25 cellular contexts compared by ENCODE assay signal in genomic region chr12:122844366-122844971, GRCh38. TPM values are rescaled to one million over a fixed set of nuclear protein-coding genes. Genes with fewer than 3 reads are reported as not detected.
DNase-seq lines count a peak whose midpoint lies in the region; ATAC-seq and TF ChIP-seq lines count a peak whose summit lies in the region.
"Had no signal": no experiment of that assay in that cellular context is flagged by ENCODE, and none has a peak within 500 bp of the region (broad histone marks: within the 10 kb centered on the region; RNA-seq: fewer than 3 reads in every experiment).

No MANE protein-coding gene starts in this region.

- H3K9me3 Mint-ChIP-seq in stimulated activated effector memory CD8-positive, alpha-beta T cell treated with anti-CD3 and anti-CD28 coated beads, Interleukin-12 subunit alpha, Interleukin-12 subunit beta, amount 100 ng/mL, for 72 hours: no peaks in the 10 kb centered on the region
- no peaks in the 10 kb centered on the region for H3K9me3 Mint-ChIP-seq in mesothelial cell of epicardium
- no peaks in the 10 kb centered on the region for H3K9me3 Mint-ChIP-seq in T-cell
- H3K9me3 Mint-ChIP-seq: activated B cell treated with CpG ODN at 0.5 μM for 24 hours; activated CD4-positive, alpha-beta memory T cell treated with anti-CD3 and anti-CD28 coated beads, Interleukin-2, amount 10 ng/mL, durations not matched to agents 7 days and 5 days; activated naive CD4-positive, alpha-beta T cell treated with anti-CD3 and anti-CD28 coated beads, Interleukin-2, amount 10 ng/mL, durations not matched to agents 7 days and 5 days; natural killer cell had no signal

- TF ChIP-seq CTCF in adrenal gland (IDR thresholded peaks at IDR 0.05) (no peak), mesothelial cell of epicardium (IDR thresholded peaks at IDR 0.05; ENCODE audit: unreplicated experiment) (no peak)

- CTCF ChIA-PET in T-cell (lab: Charles Lee): no interaction called here

- peak; percentile 39 for DNase-seq in ELF-1 (ENCODE audit: low read depth, low spot score)
- peak in 1 of 7 donors; percentile 29 for DNase-seq in adrenal gland
- peak; percentile 77 for DNase-seq in foreskin melanocyte
- DNase-seq in stimulated activated effector memory CD8-positive, alpha-beta T cell treated with anti-CD3 and anti-CD28 coated beads, Interleukin-12 subunit alpha, Interleukin-12 subunit beta, amount 100 ng/mL, for 72 hours (ENCODE audit: low spot score in 2 of 2): no peak
- DNase-seq in KBM-7: no peak
- DNase-seq in mesothelial cell of epicardium (ENCODE audit: low spot score in 2 of 2, unreplicated experiment in 2 of 2): no peak
- DNase-seq in T-cell: no peak
- DNase-seq: activated B cell treated with CpG ODN at 0.5 μM for 24 hours; activated CD4-positive, alpha-beta memory T cell treated with anti-CD3 and anti-CD28 coated beads, Interleukin-2, amount 10 ng/mL, durations not matched to agents 7 days and 5 days; activated naive CD4-positive, alpha-beta T cell treated with anti-CD3 and anti-CD28 coated beads, Interleukin-2, amount 10 ng/mL, durations not matched to agents 7 days and 5 days; activated T-cell treated with anti-CD3 and anti-CD28 coated beads for 4 hours; foreskin fibroblast; natural killer cell; NCI-H1105; NCI-H2107; NCI-H510A; NK-92 treated with Interleukin-12 subunit alpha and Interleukin-12 subunit beta, amount 100 ng/mL, for 24 hours; Peyer's patch; stimulated activated CD4-positive, alpha-beta T cell treated with anti-CD3 and anti-CD28 coated beads, Interleukin-1b, Interleukin-23, amount 100 ng/mL, for 48 hours; stimulated activated naive CD4-positive, alpha-beta T cell treated with Interleukin-2 at 50 U/mL for 16 hours; upper lobe of right lung had no signal

- TF ChIP-seq POLR2A in adrenal gland (IDR thresholded peaks at IDR 0.05): no peak

- no peaks in the 10 kb centered on the region for H3K36me3 ChIP-seq in adrenal gland (replicated peaks in 1 of 2)
- H3K36me3 ChIP-seq: HAP-1, upper lobe of right lung had no signal

- H3K4me3 Mint-ChIP-seq in stimulated activated effector memory CD8-positive, alpha-beta T cell treated with anti-CD3 and anti-CD28 coated beads, Interleukin-12 subunit alpha, Interleukin-12 subunit beta, amount 100 ng/mL, for 72 hours: no peak overlapping the region
- H3K4me3 Mint-ChIP-seq in mesothelial cell of epicardium (no peak overlapping the region), T-cell (no peak overlapping the region)
- H3K4me3 Mint-ChIP-seq: activated B cell treated with CpG ODN at 0.5 μM for 24 hours; activated CD4-positive, alpha-beta memory T cell treated with anti-CD3 and anti-CD28 coated beads, Interleukin-2, amount 10 ng/mL, durations not matched to agents 7 days and 5 days; activated naive CD4-positive, alpha-beta T cell treated with anti-CD3 and anti-CD28 coated beads, Interleukin-2, amount 10 ng/mL, durations not matched to agents 7 days and 5 days; natural killer cell had no signal

- H3K27ac Mint-ChIP-seq in stimulated activated effector memory CD8-positive, alpha-beta T cell treated with anti-CD3 and anti-CD28 coated beads, Interleukin-12 subunit alpha, Interleukin-12 subunit beta, amount 100 ng/mL, for 72 hours: peak overlapping the region; percentile 70
- H3K27ac Mint-ChIP-seq in mesothelial cell of epicardium (no peak overlapping the region), T-cell (peak overlapping the region in 1 of 2 donors; percentile 34)
- H3K27ac Mint-ChIP-seq: activated CD4-positive, alpha-beta memory T cell treated with anti-CD3 and anti-CD28 coated beads, Interleukin-2, amount 10 ng/mL, durations not matched to agents 7 days and 5 days; activated naive CD4-positive, alpha-beta T cell treated with anti-CD3 and anti-CD28 coated beads, Interleukin-2, amount 10 ng/mL, durations not matched to agents 7 days and 5 days; natural killer cell had no signal

- H3K36me3 Mint-ChIP-seq in stimulated activated effector memory CD8-positive, alpha-beta T cell treated with anti-CD3 and anti-CD28 coated beads, Interleukin-12 subunit alpha, Interleukin-12 subunit beta, amount 100 ng/mL, for 72 hours: no peaks in the 10 kb centered on the region
- H3K36me3 Mint-ChIP-seq in mesothelial cell of epicardium: no peaks in the 10 kb centered on the region
- peaks cover 1% of the 10 kb centered on the region for H3K36me3 Mint-ChIP-seq in T-cell
- H3K36me3 Mint-ChIP-seq: activated naive CD4-positive, alpha-beta T cell treated with anti-CD3 and anti-CD28 coated beads, Interleukin-2, amount 10 ng/mL, durations not matched to agents 7 days and 5 days; natural killer cell had no signal

- peaks cover 28 to 34% of the 10 kb centered on the region in 2 donors for H3K4me1 ChIP-seq in adrenal gland (replicated peaks in 1 of 2)
- H3K4me1 ChIP-seq: HAP-1 had no signal

- peak overlapping the region in 3 of 5 donors; percentile 32 to 98 (median 57) for H3K27ac ChIP-seq in adrenal gland
- H3K27ac ChIP-seq: ascending aorta, Peyer's patch, SK-N-MC, upper lobe of right lung had no signal

- no peak for ATAC-seq in stimulated activated effector memory CD8-positive, alpha-beta T cell treated with anti-CD3 and anti-CD28 coated beads, Interleukin-12 subunit alpha, Interleukin-12 subunit beta, amount 100 ng/mL, for 72 hours
- ATAC-seq in T-cell (replicated peaks in 1 of 4): no peak
- ATAC-seq: natural killer cell, upper lobe of right lung had no signal

- H3K27me3 ChIP-seq in adrenal gland: no peaks in the 10 kb centered on the region
- H3K27me3 ChIP-seq: ascending aorta, Peyer's patch, upper lobe of right lung had no signal

- no peaks in the 10 kb centered on the region for H3K27me3 Mint-ChIP-seq in mesothelial cell of epicardium (ENCODE audit: low read depth)
- H3K27me3 Mint-ChIP-seq in T-cell: no peaks in the 10 kb centered on the region
- H3K27me3 Mint-ChIP-seq: activated B cell treated with CpG ODN at 0.5 μM for 24 hours; activated CD4-positive, alpha-beta memory T cell treated with anti-CD3 and anti-CD28 coated beads, Interleukin-2, amount 10 ng/mL, durations not matched to agents 7 days and 5 days; activated naive CD4-positive, alpha-beta T cell treated with anti-CD3 and anti-CD28 coated beads, Interleukin-2, amount 10 ng/mL, durations not matched to agents 7 days and 5 days had no signal

- H3K4me3 ChIP-seq in adrenal gland: no peak overlapping the region
- H3K4me3 ChIP-seq: ascending aorta, coronary artery, HAP-1, Peyer's patch, SK-N-MC, upper lobe of right lung had no signal

- intact Hi-C loops in adrenal gland (cut with DNase I): no loop called here

- WGBS in adrenal gland, 4 donors: 68 to 89% (median 76%) methylated on average over 3 to 8 of the region's 8 CpGs

- POLR2A ChIA-PET in T-cell (lab: Charles Lee): interaction anchor here in 1 of 2 donors (0.6 kb wide), 1 partner anchor 564 kb away, joined by 5 read pairs; no protein-coding TSS in a partner anchor

- H3K9me3 ChIP-seq in adrenal gland (replicated peaks in 1 of 3): no peaks in the 10 kb centered on the region
- H3K9me3 ChIP-seq: ascending aorta, HAP-1, Peyer's patch, upper lobe of right lung had no signal

- H3K4me1 Mint-ChIP-seq in stimulated activated effector memory CD8-positive, alpha-beta T cell treated with anti-CD3 and anti-CD28 coated beads, Interleukin-12 subunit alpha, Interleukin-12 subunit beta, amount 100 ng/mL, for 72 hours: peaks cover 28% of the 10 kb centered on the region
- H3K4me1 Mint-ChIP-seq in mesothelial cell of epicardium (peaks cover 6% of the 10 kb centered on the region), T-cell (peaks cover 21 to 28% (median 22%) of the 10 kb centered on the region in 3 donors)
- H3K4me1 Mint-ChIP-seq: activated CD4-positive, alpha-beta memory T cell treated with anti-CD3 and anti-CD28 coated beads, Interleukin-2, amount 10 ng/mL, durations not matched to agents 7 days and 5 days had no signal

- in situ Hi-C loops in KBM-7 (cut with MboI; ENCODE audit: low pct_unique_long_range_greater_than_20kb, low sequenced_read_pairs): no loop called here

RNA-seq across cellular contexts. Expression of gene HIP1R, which starts 9.2 kb away (rescaled TPM):
- total RNA-seq in adrenal gland (100 to 1,000 TPM in 1 of 8 donors, 10 to 100 TPM in 7; 32.2 to 107 (median 41.3) TPM), mesothelial cell of epicardium (37.6 to 44.2 TPM (median 40.9 TPM) in 3 replicates), T-cell (100 to 1,000 TPM; 108 to 123 (median 116) TPM)
- 10 to 100 TPM; 21.6 to 70.9 (median 57.5) TPM for polyA plus RNA-seq in adrenal gland

RNA-seq across cellular contexts. Expression of gene VPS37B, which starts 51.5 kb away (rescaled TPM):
- total RNA-seq in adrenal gland (10 to 100 TPM; 21.8 to 46.1 (median 30.7) TPM), mesothelial cell of epicardium (28.1 to 29.1 TPM (median 29.0 TPM) in 3 replicates), T-cell (10 to 100 TPM; 25.9 to 85.8 (median 34.6) TPM)
- 10 to 100 TPM; 11.0 to 52.4 (median 25.7) TPM for polyA plus RNA-seq in adrenal gland

Comparison
In these comparisons a context has a peak if more than half of its experiments do, and no peak if none do; other contexts are left out.
1. DNase-seq: peak in ELF-1 (single experiment) and foreskin melanocyte (single experiment); none in stimulated activated effector memory CD8-positive, alpha-beta T cell treated with anti-CD3 and anti-CD28 coated beads, Interleukin-12 subunit alpha, Interleukin-12 subunit beta, amount 100 ng/mL, for 72 hours (0 of 2), KBM-7 (single experiment), mesothelial cell of epicardium (0 of 2) and T-cell (0 of 34).